Comparison of ENCODE assay signal across 15 cellular contexts in genomic region chr11:35327829-35328228, GRCh38.
DNase-seq lines count a peak whose midpoint lies in the region; ATAC-seq and TF ChIP-seq lines count a peak whose summit lies in the region.
"Had no signal": no experiment of that assay in that cellular context is flagged by ENCODE, and none has a peak within 500 bp of the region (broad histone marks: within the 10 kb centered on the region; RNA-seq: fewer than 3 reads in every experiment).

No MANE protein-coding gene starts in this region.

- CTCF ChIA-PET in activated CD4-positive, alpha-beta memory T cell treated with anti-CD3 and anti-CD28 coated beads for 36 hours (lab: Charles Lee) = no interaction called here
- CTCF ChIA-PET in activated CD4-positive, alpha-beta memory T cell treated with anti-CD3 and anti-CD28 coated beads, Interleukin-2, amount 10 ng/mL, durations not matched to agents 7 days and 5 days (lab: Charles Lee) = interaction anchor here (1.0 kb wide), 2 partner anchors 12 to 22 kb away, joined by 3 to 4 read pairs; no protein-coding TSS in a partner anchor
- CTCF ChIA-PET in T-cell (lab: Charles Lee) = interaction anchor here in 1 of 2 donors (0.6 to 1.2 kb wide), 2 partner anchors 19 to 22 kb away, joined by 3 to 4 read pairs; no protein-coding TSS in a partner anchor

- H3K36me3 Mint-ChIP-seq in activated CD4-positive, alpha-beta memory T cell treated with anti-CD3 and anti-CD28 coated beads for 36 hours = peaks cover 2% of the 10 kb centered on the region
- H3K36me3 Mint-ChIP-seq in activated CD4-positive, alpha-beta memory T cell treated with anti-CD3 and anti-CD28 coated beads, Interleukin-2, amount 10 ng/mL, durations not matched to agents 7 days and 5 days (ENCODE audit: low read depth) = peaks cover 4% of the 10 kb centered on the region
- peaks cover 5% of the 10 kb centered on the region for H3K36me3 Mint-ChIP-seq in T-cell
- H3K36me3 Mint-ChIP-seq in effector memory CD8-positive, alpha-beta T cell (ENCODE audit: insufficient read depth) = peaks cover 6% of the 10 kb centered on the region
- H3K36me3 Mint-ChIP-seq in immature natural killer cell = peaks cover 0 to 4% (median 3%) of the 10 kb centered on the region in 3 donors
- H3K36me3 Mint-ChIP-seq: CD14-positive monocyte had no signal

- no peak for ATAC-seq in T-cell (replicated peaks in 1 of 4)
- ATAC-seq in effector memory CD8-positive, alpha-beta T cell (replicated peaks) = no peak

- no peak overlapping the region for H3K4me3 Mint-ChIP-seq in activated CD4-positive, alpha-beta memory T cell treated with anti-CD3 and anti-CD28 coated beads for 36 hours
- H3K4me3 Mint-ChIP-seq in activated CD4-positive, alpha-beta memory T cell treated with anti-CD3 and anti-CD28 coated beads, Interleukin-2, amount 10 ng/mL, durations not matched to agents 7 days and 5 days = no peak overlapping the region
- H3K4me3 Mint-ChIP-seq in T-cell (no peak overlapping the region), immature natural killer cell (no peak overlapping the region)
- H3K4me3 Mint-ChIP-seq in effector memory CD8-positive, alpha-beta T cell = no peak overlapping the region
- H3K4me3 Mint-ChIP-seq: CD14-positive monocyte had no signal

- intact Hi-C loops in activated CD4-positive, alpha-beta memory T cell treated with anti-CD3 and anti-CD28 coated beads for 36 hours (cut with micrococcal nuclease) = no loop called here

- peak overlapping the region; percentile 16 for H3K27ac Mint-ChIP-seq in activated CD4-positive, alpha-beta memory T cell treated with anti-CD3 and anti-CD28 coated beads for 36 hours
- H3K27ac Mint-ChIP-seq in activated CD4-positive, alpha-beta memory T cell treated with anti-CD3 and anti-CD28 coated beads, Interleukin-2, amount 10 ng/mL, durations not matched to agents 7 days and 5 days = no peak overlapping the region
- H3K27ac Mint-ChIP-seq in T-cell = peak overlapping the region; percentile 92 to 97
- peak overlapping the region; percentile 47 to 57 for H3K27ac Mint-ChIP-seq in effector memory CD8-positive, alpha-beta T cell
- peak overlapping the region in 1 of 6 donors; percentile 43 for H3K27ac Mint-ChIP-seq in immature natural killer cell

- no peak for TF ChIP-seq CTCF in GM10266 (IDR thresholded peaks at IDR 0.05; ENCODE audit: control insufficient read depth, insufficient read depth, low read depth, missing control alignments)

- H3K9me3 Mint-ChIP-seq in activated CD4-positive, alpha-beta memory T cell treated with anti-CD3 and anti-CD28 coated beads for 36 hours = no peaks in the 10 kb centered on the region
- H3K9me3 Mint-ChIP-seq in activated CD4-positive, alpha-beta memory T cell treated with anti-CD3 and anti-CD28 coated beads, Interleukin-2, amount 10 ng/mL, durations not matched to agents 7 days and 5 days = peaks cover 9% of the 10 kb centered on the region
- H3K9me3 Mint-ChIP-seq in T-cell (peaks cover 3 to 13% (median 7%) of the 10 kb centered on the region in 3 donors), immature natural killer cell (no peaks in the 10 kb centered on the region)
- H3K9me3 Mint-ChIP-seq in effector memory CD8-positive, alpha-beta T cell = no peaks in the 10 kb centered on the region

- no peak for DNase-seq in activated CD4-positive, alpha-beta memory T cell treated with anti-CD3 and anti-CD28 coated beads for 36 hours
- DNase-seq in activated CD4-positive, alpha-beta memory T cell treated with anti-CD3 and anti-CD28 coated beads, Interleukin-2, amount 10 ng/mL, durations not matched to agents 7 days and 5 days = no peak
- DNase-seq in T-cell = no peak
- DNase-seq in effector memory CD8-positive, alpha-beta T cell = no peak
- no peak for DNase-seq in immature natural killer cell
- DNase-seq in GM10266 (ENCODE audit: extremely low spot score) = no peak
- no peak for DNase-seq in NOMO-1 treated with dmso at 0.1 percent for 144 hours (lab: John Stamatoyannopoulos, UW; ENCODE audit: unreplicated experiment)
- DNase-seq: 8988T, Caco-2, DMS153, DMS79 treated with DMSO at 0.1 percent for 48 hours, GF-D8, GM23248, HCEC 1CT had no signal

- H3K27me3 Mint-ChIP-seq in activated CD4-positive, alpha-beta memory T cell treated with anti-CD3 and anti-CD28 coated beads for 36 hours = no peaks in the 10 kb centered on the region
- no peaks in the 10 kb centered on the region for H3K27me3 Mint-ChIP-seq in activated CD4-positive, alpha-beta memory T cell treated with anti-CD3 and anti-CD28 coated beads, Interleukin-2, amount 10 ng/mL, durations not matched to agents 7 days and 5 days
- H3K27me3 Mint-ChIP-seq in T-cell (no peaks in the 10 kb centered on the region), immature natural killer cell (ENCODE audit: low read depth in 3 of 3) (peaks cover 5% of the 10 kb centered on the region in 3 donors)
- H3K27me3 Mint-ChIP-seq in effector memory CD8-positive, alpha-beta T cell = no peaks in the 10 kb centered on the region

- POLR2A ChIA-PET in activated CD4-positive, alpha-beta memory T cell treated with anti-CD3 and anti-CD28 coated beads for 36 hours (lab: Charles Lee) = no interaction called here
- POLR2A ChIA-PET in activated CD4-positive, alpha-beta memory T cell treated with anti-CD3 and anti-CD28 coated beads, Interleukin-2, amount 10 ng/mL, durations not matched to agents 7 days and 5 days (lab: Charles Lee) = no interaction called here
- POLR2A ChIA-PET in T-cell (lab: Charles Lee) = interaction anchor here (0.6 to 1.0 kb wide), 3 partner anchors 8 to 19 kb away, joined by 3 to 6 read pairs (median 3); no protein-coding TSS in a partner anchor

- H3K4me1 Mint-ChIP-seq in activated CD4-positive, alpha-beta memory T cell treated with anti-CD3 and anti-CD28 coated beads for 36 hours (ENCODE audit: low read depth) = peaks cover 41% of the 10 kb centered on the region
- peaks cover 28% of the 10 kb centered on the region for H3K4me1 Mint-ChIP-seq in activated CD4-positive, alpha-beta memory T cell treated with anti-CD3 and anti-CD28 coated beads, Interleukin-2, amount 10 ng/mL, durations not matched to agents 7 days and 5 days
- H3K4me1 Mint-ChIP-seq in T-cell (peaks cover 62 to 71% (median 67%) of the 10 kb centered on the region in 3 donors), immature natural killer cell (peaks cover 22 to 24% of the 10 kb centered on the region in 2 donors)
- H3K4me1 Mint-ChIP-seq in effector memory CD8-positive, alpha-beta T cell (ENCODE audit: low read depth in 2 of 2) = peaks cover 25 to 37% of the 10 kb centered on the region in 2 donors

Comparison
In these comparisons a context has a peak if more than half of its experiments do, and no peak if none do; other contexts are left out.
1. POLR2A ChIA-PET loops: an anchor here in T-cell (0.6 to 1.0 kb wide); none called in activated CD4-positive, alpha-beta memory T cell treated with anti-CD3 and anti-CD28 coated beads for 36 hours and activated CD4-positive, alpha-beta memory T cell treated with anti-CD3 and anti-CD28 coated beads, Interleukin-2, amount 10 ng/mL, durations not matched to agents 7 days and 5 days.